In genomic region chr16:30603945-30604315, GRCh38 we compare ENCODE assay signal across 1 cellular context.
A peak's percentile ranks its signal among the peaks of the same experiment; 100 is the strongest.
TF ChIP-seq lines count a peak whose summit lies in the region.

No MANE protein-coding gene starts in this region.

TF ChIP-seq in liver, 16 proteins besides CTCF, POLR2A, EP300 and RAD21:
- TF ChIP-seq TAF1 (conservative IDR thresholded peaks at IDR 0.05) (no peak), ZBTB33 (IDR thresholded peaks at IDR 0.05) (no peak), FOXA1 (IDR thresholded peaks at IDR 0.05) (no peak), NR2F2 (IDR thresholded peaks at IDR 0.05) (no peak), RXRA (IDR thresholded peaks at IDR 0.05) (peak; percentile 61 to 67), SP1 (IDR thresholded peaks at IDR 0.05) (peak; percentile 96), HNF4A (conservative IDR thresholded peaks at IDR 0.05) (peak; percentile 88 to 92), JUND (IDR thresholded peaks at IDR 0.05) (peak; percentile 88 to 92), GABPA (IDR thresholded peaks at IDR 0.05 in 1 of 2, conservative IDR thresholded peaks at IDR 0.05 in 1 of 2) (no peak), EGR1 (IDR thresholded peaks at IDR 0.05; ENCODE audit: low read depth in 2 of 2) (peak in 1 of 2 donors; percentile 13), YY1 (IDR thresholded peaks at IDR 0.05) (peak; percentile 53), FOXA2 (IDR thresholded peaks at IDR 0.05) (no peak), HNF4G (IDR thresholded peaks at IDR 0.05) (peak; percentile 68)
- TF ChIP-seq, protein P1, sequence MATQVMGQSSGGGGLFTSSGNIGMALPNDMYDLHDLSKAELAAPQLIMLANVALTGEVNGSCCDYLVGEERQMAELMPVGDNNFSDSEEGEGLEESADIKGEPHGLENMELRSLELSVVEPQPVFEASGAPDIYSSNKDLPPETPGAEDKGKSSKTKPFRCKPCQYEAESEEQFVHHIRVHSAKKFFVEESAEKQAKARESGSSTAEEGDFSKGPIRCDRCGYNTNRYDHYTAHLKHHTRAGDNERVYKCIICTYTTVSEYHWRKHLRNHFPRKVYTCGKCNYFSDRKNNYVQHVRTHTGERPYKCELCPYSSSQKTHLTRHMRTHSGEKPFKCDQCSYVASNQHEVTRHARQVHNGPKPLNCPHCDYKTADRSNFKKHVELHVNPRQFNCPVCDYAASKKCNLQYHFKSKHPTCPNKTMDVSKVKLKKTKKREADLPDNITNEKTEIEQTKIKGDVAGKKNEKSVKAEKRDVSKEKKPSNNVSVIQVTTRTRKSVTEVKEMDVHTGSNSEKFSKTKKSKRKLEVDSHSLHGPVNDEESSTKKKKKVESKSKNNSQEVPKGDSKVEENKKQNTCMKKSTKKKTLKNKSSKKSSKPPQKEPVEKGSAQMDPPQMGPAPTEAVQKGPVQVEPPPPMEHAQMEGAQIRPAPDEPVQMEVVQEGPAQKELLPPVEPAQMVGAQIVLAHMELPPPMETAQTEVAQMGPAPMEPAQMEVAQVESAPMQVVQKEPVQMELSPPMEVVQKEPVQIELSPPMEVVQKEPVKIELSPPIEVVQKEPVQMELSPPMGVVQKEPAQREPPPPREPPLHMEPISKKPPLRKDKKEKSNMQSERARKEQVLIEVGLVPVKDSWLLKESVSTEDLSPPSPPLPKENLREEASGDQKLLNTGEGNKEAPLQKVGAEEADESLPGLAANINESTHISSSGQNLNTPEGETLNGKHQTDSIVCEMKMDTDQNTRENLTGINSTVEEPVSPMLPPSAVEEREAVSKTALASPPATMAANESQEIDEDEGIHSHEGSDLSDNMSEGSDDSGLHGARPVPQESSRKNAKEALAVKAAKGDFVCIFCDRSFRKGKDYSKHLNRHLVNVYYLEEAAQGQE (IDR thresholded peaks at IDR 0.05), result peak; percentile 59
- TF ChIP-seq, protein P2, sequence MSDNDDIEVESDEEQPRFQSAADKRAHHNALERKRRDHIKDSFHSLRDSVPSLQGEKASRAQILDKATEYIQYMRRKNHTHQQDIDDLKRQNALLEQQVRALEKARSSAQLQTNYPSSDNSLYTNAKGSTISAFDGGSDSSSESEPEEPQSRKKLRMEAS (IDR thresholded peaks at IDR 0.05), result peak; percentile 55
- TF ChIP-seq, protein P3, sequence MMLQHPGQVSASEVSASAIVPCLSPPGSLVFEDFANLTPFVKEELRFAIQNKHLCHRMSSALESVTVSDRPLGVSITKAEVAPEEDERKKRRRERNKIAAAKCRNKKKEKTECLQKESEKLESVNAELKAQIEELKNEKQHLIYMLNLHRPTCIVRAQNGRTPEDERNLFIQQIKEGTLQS (IDR thresholded peaks at IDR 0.05), result peak; percentile 55
